16 cellular contexts compared by ENCODE assay signal in the genomic region with DNA sequence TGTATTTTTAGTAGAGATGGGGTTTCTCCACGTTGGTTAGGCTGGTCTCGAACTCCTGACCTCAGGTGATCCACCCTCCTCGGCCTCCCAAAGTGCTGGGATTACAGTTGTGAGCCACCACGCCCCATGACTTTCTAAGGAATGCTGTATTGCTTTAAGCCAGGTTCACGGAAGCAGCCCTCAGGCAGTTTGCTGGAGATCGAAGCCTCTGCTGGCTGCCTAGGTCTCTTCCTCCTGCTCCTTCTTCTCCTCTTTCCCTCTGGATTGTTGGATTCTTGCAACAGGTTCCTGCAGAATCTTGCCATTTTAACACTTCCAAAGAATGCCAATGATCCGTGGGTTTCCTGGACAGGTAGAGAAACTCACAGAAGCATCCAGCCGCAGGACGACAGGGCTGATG. TPM values are rescaled to one million over a fixed set of nuclear protein-coding genes. Genes with fewer than 3 reads are reported as not detected.
DNase-seq lines count a peak whose midpoint lies in the region; ATAC-seq and TF ChIP-seq lines count a peak whose summit lies in the region.
"Had no signal": no experiment of that assay in that cellular context is flagged by ENCODE, and none has a peak within 500 bp of the region (broad histone marks: within the 10 kb centered on the region; RNA-seq: fewer than 3 reads in every experiment).

No MANE protein-coding gene starts in this region.

- 0 out of 2 replicates have a peak, but pooled peaks cover 3% of the 10 kb centered on the region for H3F3A ChIP-seq in GM23338 (replicated peaks; ENCODE audit: low read depth)

- H3K9me2 ChIP-seq in GM23338 (ENCODE audit: insufficient read depth), result no peaks in the 10 kb centered on the region

- H3K4me1 ChIP-seq in GM23338 (ENCODE audit: insufficient read depth) (no peaks in the 10 kb centered on the region), RWPE2 (ENCODE audit: insufficient read depth, poor library complexity, severe bottlenecking) (no peaks in the 10 kb centered on the region), neuronal stem cell (ENCODE audit: control insufficient read depth in 2 of 2, insufficient read depth in 1 of 2, low read depth in 1 of 2, low read length in 2 of 2) (peaks cover 8 to 10% of the 10 kb centered on the region in 2 donors), suprapubic skin (peaks cover 8% of the 10 kb centered on the region)

- H3K9ac ChIP-seq in neuronal stem cell (ENCODE audit: low read depth, low read length, poor library complexity), result no peak overlapping the region
- H3K9ac ChIP-seq: BLaER1 treated with 17β-estradiol and CSF1 and Interleukin-3, amounts not matched to agents 10 nM and 100 nM had no signal

- TF ChIP-seq EP300 in suprapubic skin (IDR thresholded peaks at IDR 0.05), result no peak

- no peak overlapping the region for H3K4me2 ChIP-seq in GM23338
- no peak overlapping the region for H3K4me2 ChIP-seq in neuronal stem cell (ENCODE audit: insufficient read depth, low read length, poor library complexity, severe bottlenecking)
- H3K4me2 ChIP-seq: BLaER1 treated with 17β-estradiol and CSF1 and Interleukin-3, amounts not matched to agents 10 nM and 100 nM had no signal

- H3K79me1 ChIP-seq in neuronal stem cell (ENCODE audit: low read depth, low read length), result no peaks in the 10 kb centered on the region

- H2BK120ac ChIP-seq in neuronal stem cell (ENCODE audit: low read depth, low read length), result peak overlapping the region; percentile 4

- H2BK12ac ChIP-seq in neuronal stem cell (ENCODE audit: low read length), result no peak overlapping the region

- no peak overlapping the region for H4K91ac ChIP-seq in neuronal stem cell (ENCODE audit: low read depth, low read length, poor library complexity)

- H3K9me3 ChIP-seq in RWPE2 (ENCODE audit: severe bottlenecking) (no peaks in the 10 kb centered on the region), neuronal stem cell (replicated peaks in 1 of 2; ENCODE audit: control insufficient read depth in 2 of 2, insufficient read depth in 1 of 2, low read depth in 1 of 2, low read length in 2 of 2) (no peaks in the 10 kb centered on the region), suprapubic skin (no peaks in the 10 kb centered on the region)
- H3K9me3 ChIP-seq: BLaER1 treated with 17β-estradiol and CSF1 and Interleukin-3, amounts not matched to agents 10 nM and 100 nM; Peyer's patch had no signal

- no peaks in the 10 kb centered on the region for H3K79me2 ChIP-seq in GM23338 (replicated peaks; ENCODE audit: insufficient read depth)

- no peak overlapping the region for H2BK5ac ChIP-seq in neuronal stem cell (ENCODE audit: low read length)

- H3K4me1 Mint-ChIP-seq in GM23338, result peaks cover 7% of the 10 kb centered on the region

- H3K4ac ChIP-seq in neuronal stem cell (ENCODE audit: low read length), result no peak overlapping the region

- H3K27ac Mint-ChIP-seq in GM23338, result no peak overlapping the region
- H3K27ac Mint-ChIP-seq: CD8-positive, alpha-beta T cell had no signal

- no peak overlapping the region for H3K23ac ChIP-seq in neuronal stem cell (ENCODE audit: low read depth, low read length, poor library complexity)

- H3K9me3 Mint-ChIP-seq in GM23338, result no peaks in the 10 kb centered on the region; the same call in 2 of the 3 replicates
- H3K9me3 Mint-ChIP-seq: CD8-positive, alpha-beta T cell had no signal

- DNase-seq in GM23338 (ENCODE audit: low spot score) (no peak), RWPE2 (ENCODE audit: low spot score) (no peak), islet precursor cell (peak; percentile 82), neuronal stem cell (ENCODE audit: low spot score) (no peak), suprapubic skin (ENCODE audit: low spot score in 2 of 2) (no peak), NCI-H187 treated with DMSO at 0.1 percent for 48 hours (lab: John Stamatoyannopoulos, UW) (no peak), inferior parietal cortex (ENCODE audit: extremely low spot score) (no peak)
- no peak for DNase-seq in stimulated activated CD4-positive, alpha-beta T cell treated with anti-CD3 and anti-CD28 coated beads, Interleukin-4, amount 100 ng/mL, for 1 hour
- DNase-seq: CD8-positive, alpha-beta T cell; GOT3; NCI-H1048; NCI-H146; NCI-H2081 treated with DMSO at 0.1 percent for 48 hours; Peyer's patch had no signal

- H3K27me3 ChIP-seq in GM23338 (ENCODE audit: insufficient read depth), result no peaks in the 10 kb centered on the region
- H3K27me3 ChIP-seq in RWPE2 (ENCODE audit: insufficient read depth, poor library complexity, severe bottlenecking), result no peaks in the 10 kb centered on the region
- no peaks in the 10 kb centered on the region for H3K27me3 ChIP-seq in neuronal stem cell (ENCODE audit: control insufficient read depth in 3 of 3, insufficient read depth in 3 of 3, low read depth in 1 of 3, low read length in 3 of 3)
- no peaks in the 10 kb centered on the region for H3K27me3 ChIP-seq in suprapubic skin
- H3K27me3 ChIP-seq: BLaER1 treated with 17β-estradiol and CSF1 and Interleukin-3, amounts not matched to agents 10 nM and 100 nM; Peyer's patch had no signal

- H3K27me3 Mint-ChIP-seq in GM23338 (ENCODE audit: insufficient read depth, low read depth, poor library complexity), result no peaks in the 10 kb centered on the region

- H3K4me3 ChIP-seq in GM23338 (no peak overlapping the region), RWPE2 (ENCODE audit: severe bottlenecking) (no peak overlapping the region), neuronal stem cell (ENCODE audit: low read length in 2 of 2) (no peak overlapping the region), suprapubic skin (no peak overlapping the region)
- H3K4me3 ChIP-seq: BLaER1 treated with 17β-estradiol and CSF1 and Interleukin-3, amounts not matched to agents 10 nM and 100 nM; Peyer's patch had no signal

- no peaks in the 10 kb centered on the region for H4K20me1 ChIP-seq in GM23338 (replicated peaks; ENCODE audit: insufficient read depth)
- H4K20me1 ChIP-seq: BLaER1 treated with 17β-estradiol and CSF1 and Interleukin-3, amounts not matched to agents 10 nM and 100 nM had no signal

- H2BK15ac ChIP-seq in neuronal stem cell (ENCODE audit: low read length), result no peak overlapping the region

- no peak overlapping the region for H2AK5ac ChIP-seq in neuronal stem cell (ENCODE audit: low read depth, low read length)

- no peak overlapping the region for H4K8ac ChIP-seq in neuronal stem cell (ENCODE audit: low read depth, low read length)

- H3K27ac ChIP-seq in GM23338 (ENCODE audit: low read depth) (no peak overlapping the region), RWPE2 (ENCODE audit: poor library complexity, severe bottlenecking) (no peak overlapping the region), neuronal stem cell (replicated peaks; ENCODE audit: low read length) (no peak overlapping the region), suprapubic skin (no peak overlapping the region)
- H3K27ac ChIP-seq: BLaER1 treated with 17β-estradiol and CSF1 and Interleukin-3, amounts not matched to agents 10 nM and 100 nM; Peyer's patch had no signal

- peak overlapping the region; percentile 84 for H2AFZ ChIP-seq in GM23338
- H2AFZ ChIP-seq in neuronal stem cell (ENCODE audit: low read length), result peak overlapping the region; percentile 12

- no peaks in the 10 kb centered on the region for H3K36me3 Mint-ChIP-seq in GM23338 (ENCODE audit: low read depth)
- H3K36me3 Mint-ChIP-seq: CD8-positive, alpha-beta T cell had no signal

- no peak overlapping the region for H3K18ac ChIP-seq in neuronal stem cell (ENCODE audit: low read length)

- TF ChIP-seq CTCF in GM23338 (conservative IDR thresholded peaks at IDR 0.05; ENCODE audit: low read depth in 2 of 2), result no peak
- no peak for TF ChIP-seq CTCF in RWPE2 (IDR thresholded peaks at IDR 0.05; ENCODE audit: poor library complexity, severe bottlenecking)
- TF ChIP-seq CTCF in suprapubic skin (IDR thresholded peaks at IDR 0.05), result no peak

- no peaks in the 10 kb centered on the region for H3K36me3 ChIP-seq in GM23338 (ENCODE audit: insufficient read depth)
- no peaks in the 10 kb centered on the region for H3K36me3 ChIP-seq in RWPE2 (ENCODE audit: low read depth)
- no peaks in the 10 kb centered on the region for H3K36me3 ChIP-seq in neuronal stem cell (replicated peaks in 1 of 2; ENCODE audit: control insufficient read depth in 2 of 2, insufficient read depth in 2 of 2, low read length in 2 of 2)
- no peaks in the 10 kb centered on the region for H3K36me3 ChIP-seq in suprapubic skin
- H3K36me3 ChIP-seq: BLaER1 treated with 17β-estradiol and CSF1 and Interleukin-3, amounts not matched to agents 10 nM and 100 nM; Peyer's patch had no signal

- H3K14ac ChIP-seq in neuronal stem cell (ENCODE audit: low read length), result no peak overlapping the region

- no peak overlapping the region for H3K4me3 Mint-ChIP-seq in GM23338
- H3K4me3 Mint-ChIP-seq: CD8-positive, alpha-beta T cell had no signal

- WGBS in neuronal stem cell (ENCODE audit: extremely low coverage in 2 of 2, insufficient read length in 2 of 2, insufficient replicate concordance in 1 of 2), 2 donors, result no CpG with 5 or more reads among the region's 9 CpGs
- WGBS in suprapubic skin, result 49% methylated on average over 9 of the region's 9 CpGs

- TF ChIP-seq POLR2A in suprapubic skin (IDR thresholded peaks at IDR 0.05), result no peak

- ATAC-seq in GM23338 (peak; percentile 60), RWPE2 (ENCODE audit: low read depth) (peak; percentile 59)
- ATAC-seq: CD8-positive, alpha-beta T cell; Right ventricle myocardium inferior had no signal

TF ChIP-seq in GM23338, 12 proteins besides CTCF, POLR2A, EP300 and RAD21 (continues in another document):
- TF ChIP-seq EZH2 (IDR thresholded peaks at IDR 0.05; ENCODE audit: low read depth, unreplicated experiment) (no peak), ZNF114 (CRISPR knock-in tag; IDR thresholded peaks at IDR 0.05) (no peak)

RNA-seq across cellular contexts. Expression of a gene that starts 29.3 kb away (rescaled TPM):
- 50.3 and 53.2 TPM in 2 replicates for total RNA-seq in GM23338 (2014; rRNA removed; shearing (Covaris generic))
- polyA plus RNA-seq in GM23338 (2016; fragmentation: Nextera tagmentation; extraction: Ambion mirVana), result 19.1 and 20.1 TPM in 2 replicates
- polyA plus RNA-seq in neuronal stem cell (2013, experiment 1 of 2), result 46.5 TPM
- 48.5 TPM for polyA plus RNA-seq in neuronal stem cell (2013, experiment 2 of 2)
- total RNA-seq in suprapubic skin, result 10 to 100 TPM in 2 of 4 donors, 1 to 10 TPM in 2; 8.8 to 12.7 (median 10.1) TPM
